29 cellular contexts compared by ENCODE assay signal in the genomic region with DNA sequence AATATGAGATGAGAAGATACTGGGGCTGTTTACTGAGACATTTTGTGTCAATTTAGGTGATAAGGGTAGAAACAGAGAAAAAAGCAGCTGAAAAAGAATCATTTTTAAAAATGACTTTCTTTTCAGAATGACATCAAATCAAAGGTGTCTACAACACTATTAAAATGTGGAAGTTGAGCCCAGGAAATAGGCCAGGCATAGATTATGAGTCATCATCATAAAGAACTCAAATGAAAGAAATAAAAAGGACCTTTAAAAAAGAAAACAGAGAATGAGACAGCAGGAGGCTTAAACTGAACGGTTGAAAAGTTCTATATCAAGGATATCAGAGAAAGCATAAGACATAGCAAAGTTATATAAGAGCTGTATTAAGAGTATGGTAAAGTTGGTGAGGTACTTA.
"Had no signal": no experiment of that assay in that cellular context is flagged by ENCODE, and none has a peak within 500 bp of the region (broad histone marks: within the 10 kb centered on the region; RNA-seq: fewer than 3 reads in every experiment).

No MANE protein-coding gene starts in this region.

- ATAC-seq: activated CD8-positive, alpha-beta T cell treated with anti-CD3 and anti-CD28 coated beads for 36 hours; activated naive CD8-positive, alpha-beta T cell treated with anti-CD3 and anti-CD28 coated beads, Interleukin-2, amount 50 U/mL, for 24 hours; activated T-cell treated with anti-CD3 and anti-CD28 coated beads, Interleukin-2, amount 50 U/mL, for 4 hours; body of pancreas had no signal

- H3K27me3 ChIP-seq: body of pancreas, brain microvascular endothelial cell, breast epithelium had no signal

- H3K36me3 ChIP-seq: brain microvascular endothelial cell, breast epithelium had no signal

- H3K27ac ChIP-seq: body of pancreas, brain microvascular endothelial cell, breast epithelium, VCaP had no signal

- H3K4me1 ChIP-seq: body of pancreas, breast epithelium had no signal

- H3K4me3 ChIP-seq: body of pancreas, breast epithelium had no signal

- FAIRE-seq: astrocyte, TTC549 had no signal

- DNase-seq: activated B cell treated with CpG ODN at 0.5 μM for 24 hours; activated CD4-positive, alpha-beta memory T cell treated with anti-CD3 and anti-CD28 coated beads for 36 hours; activated CD4-positive, alpha-beta T cell treated with anti-CD3 and anti-CD28 coated beads for 4 hours; activated CD4-positive, alpha-beta T cell treated with anti-CD3 and anti-CD28 coated beads, Interleukin-2, amount 10 ng/mL, durations not matched to agents 24 days and 14 days; activated CD4-positive, alpha-beta T cell treated with anti-CD3 and anti-CD28 coated beads, Interleukin-2, amount 50 U/mL, for 1 hour; activated CD4-positive, alpha-beta T cell treated with anti-CD3 and anti-CD28 coated beads, Interleukin-2, amount 50 U/mL, for 4 hours; activated CD4-positive, CD25-positive, alpha-beta regulatory T cell treated with anti-CD3 and anti-CD28 coated beads, Interleukin-2, amount 50 U/mL, for 72 hours; activated CD8-positive, alpha-beta memory T cell treated with anti-CD3 and anti-CD28 coated beads, Interleukin-2, amount 50 U/mL, for 4 hours; activated CD8-positive, alpha-beta T cell treated with anti-CD3 and anti-CD28 coated beads for 36 hours; activated effector memory CD4-positive, alpha-beta T cell treated with Interleukin-2 at 50 U/mL for 16 hours; activated gamma-delta T cell; activated naive CD4-positive, alpha-beta T cell treated with anti-CD3 and anti-CD28 coated beads, Interleukin-2, amount 10 ng/mL, durations not matched to agents 7 days and 5 days; activated naive CD4-positive, alpha-beta T cell treated with Interleukin-2 at 50 U/mL for 16 hours; activated naive CD8-positive, alpha-beta T cell treated with anti-CD3 and anti-CD28 coated beads, Interleukin-2, amount 10 ng/mL, durations not matched to agents 7 days and 5 days; activated naive CD8-positive, alpha-beta T cell treated with anti-CD3 and anti-CD28 coated beads, Interleukin-2, amount 50 U/mL, for 24 hours; activated T-cell treated with anti-CD3 and anti-CD28 coated beads for 4 hours; activated T-cell treated with anti-CD3 and anti-CD28 coated beads, Interleukin-2, amount 50 U/mL, for 1 hour; activated T-cell treated with anti-CD3 and anti-CD28 coated beads, Interleukin-2, amount 50 U/mL, for 4 hours; amygdala; aorta; body of pancreas; brain microvascular endothelial cell; central memory CD4-positive, alpha-beta T cell; T-helper 2 cell; T-helper 9 cell had no signal
